9 cellular contexts compared by ENCODE assay signal in genomic region chr17:40557531-40558299, GRCh38. TPM values are rescaled to one million over a fixed set of nuclear protein-coding genes. Genes with fewer than 3 reads are reported as not detected.
DNase-seq lines count a peak whose midpoint lies in the region; ATAC-seq lines count a peak whose summit lies in the region.
"Had no signal": no experiment of that assay in that cellular context is flagged by ENCODE, and none has a peak within 500 bp of the region (broad histone marks: within the 10 kb centered on the region; RNA-seq: fewer than 3 reads in every experiment).

No MANE protein-coding gene starts in this region.

- H3K4me3 Mint-ChIP-seq in activated T-cell treated with anti-CD3 and anti-CD28 coated beads, Interleukin-2, amount 50 U/mL, for 72 hours: peak overlapping the region; percentile 60 to 90
- H3K4me3 Mint-ChIP-seq in activated T-cell treated with anti-CD3 and anti-CD28 coated beads, Interleukin-2, amount 50 U/mL, for 4 hours: no peak overlapping the region
- no peak overlapping the region for H3K4me3 Mint-ChIP-seq in central memory CD8-positive, alpha-beta T cell

- peak overlapping the region; percentile 87 for H3K27ac Mint-ChIP-seq in activated T-cell treated with anti-CD3 and anti-CD28 coated beads, Interleukin-2, amount 50 U/mL, for 72 hours
- peak overlapping the region; percentile 51 for H3K27ac Mint-ChIP-seq in central memory CD8-positive, alpha-beta T cell (ENCODE audit: low read depth)

- H3K4me1 Mint-ChIP-seq in activated T-cell treated with anti-CD3 and anti-CD28 coated beads, Interleukin-2, amount 50 U/mL, for 72 hours (ENCODE audit: low read depth): peaks cover 91% of the 10 kb centered on the region
- peaks cover 94% of the 10 kb centered on the region for H3K4me1 Mint-ChIP-seq in activated T-cell treated with anti-CD3 and anti-CD28 coated beads, Interleukin-2, amount 50 U/mL, for 4 hours (ENCODE audit: low read depth)
- peaks cover 59% of the 10 kb centered on the region for H3K4me1 Mint-ChIP-seq in central memory CD8-positive, alpha-beta T cell

- H3K27me3 Mint-ChIP-seq in activated T-cell treated with anti-CD3 and anti-CD28 coated beads, Interleukin-2, amount 50 U/mL, for 72 hours (ENCODE audit: low read depth): no peaks in the 10 kb centered on the region
- H3K27me3 Mint-ChIP-seq in activated T-cell treated with anti-CD3 and anti-CD28 coated beads, Interleukin-2, amount 50 U/mL, for 4 hours (ENCODE audit: low read depth): no peaks in the 10 kb centered on the region
- H3K27me3 Mint-ChIP-seq in central memory CD8-positive, alpha-beta T cell: no peaks in the 10 kb centered on the region

- peaks cover 38 to 75% of the 10 kb centered on the region in 2 donors for H3K36me3 Mint-ChIP-seq in activated T-cell treated with anti-CD3 and anti-CD28 coated beads, Interleukin-2, amount 50 U/mL, for 72 hours (ENCODE audit: insufficient read depth in 2 of 2)
- H3K36me3 Mint-ChIP-seq in activated T-cell treated with anti-CD3 and anti-CD28 coated beads, Interleukin-2, amount 50 U/mL, for 4 hours (ENCODE audit: insufficient read depth): peaks cover 70% of the 10 kb centered on the region
- H3K36me3 Mint-ChIP-seq in central memory CD8-positive, alpha-beta T cell (ENCODE audit: insufficient read depth): peaks cover 72% of the 10 kb centered on the region

- H3K9me3 Mint-ChIP-seq in activated T-cell treated with anti-CD3 and anti-CD28 coated beads, Interleukin-2, amount 50 U/mL, for 72 hours: no peaks in the 10 kb centered on the region
- H3K9me3 Mint-ChIP-seq in activated T-cell treated with anti-CD3 and anti-CD28 coated beads, Interleukin-2, amount 50 U/mL, for 4 hours: no peaks in the 10 kb centered on the region
- H3K9me3 Mint-ChIP-seq in central memory CD8-positive, alpha-beta T cell: no peaks in the 10 kb centered on the region

- DNase-seq in activated T-cell treated with anti-CD3 and anti-CD28 coated beads, Interleukin-2, amount 50 U/mL, for 72 hours: no peak
- DNase-seq in activated T-cell treated with anti-CD3 and anti-CD28 coated beads, Interleukin-2, amount 50 U/mL, for 4 hours: no peak
- DNase-seq in central memory CD8-positive, alpha-beta T cell (ENCODE audit: low spot score in 2 of 2): no peak
- DNase-seq in mucosa of gallbladder (ENCODE audit: low spot score) (peak; percentile 9), ureter (ENCODE audit: low spot score) (peak; percentile 49), NAMALWA (ENCODE audit: low spot score) (no peak), hypothalamus (lab: John Stamatoyannopoulos, UW) (no peak)
- no peak for DNase-seq in effector CD4-positive, alpha-beta T cell
- DNase-seq: stimulated activated CD4-positive, alpha-beta T cell treated with anti-CD3 and anti-CD28 coated beads, Interleukin-4, amount 100 ng/mL, for 4 hours had no signal

- ATAC-seq in activated T-cell treated with anti-CD3 and anti-CD28 coated beads, Interleukin-2, amount 50 U/mL, for 72 hours (replicated peaks in 1 of 2): no peak
- no peak for ATAC-seq in activated T-cell treated with anti-CD3 and anti-CD28 coated beads, Interleukin-2, amount 50 U/mL, for 4 hours
- no peak for ATAC-seq in central memory CD8-positive, alpha-beta T cell (replicated peaks; ENCODE audit: extremely low read depth, poor library complexity, severe bottlenecking)

RNA-seq across cellular contexts. Expression of gene CCR7, which starts 7.6 kb away (rescaled TPM):
- 100 to 1,000 TPM; 311 to 371 TPM for total RNA-seq in activated T-cell treated with anti-CD3 and anti-CD28 coated beads, Interleukin-2, amount 50 U/mL, for 72 hours
- 100 to 1,000 TPM in 2 of 3 donors, 10 to 100 TPM in 1; 77.3 to 109 (median 108) TPM for total RNA-seq in activated T-cell treated with anti-CD3 and anti-CD28 coated beads, Interleukin-2, amount 50 U/mL, for 4 hours
- total RNA-seq in mucosa of gallbladder (1.3 TPM), ureter (0.57 TPM)

RNA-seq across cellular contexts. Expression of gene TNS4, which starts 56.3 kb away (rescaled TPM):
- total RNA-seq in activated T-cell treated with anti-CD3 and anti-CD28 coated beads, Interleukin-2, amount 50 U/mL, for 72 hours: 10 to 100 TPM in 1 of 2 donors, 1 to 10 TPM in 1; 9.9 to 10.6 TPM
- 1 to 10 TPM; 3.9 to 4.7 (median 4.1) TPM for total RNA-seq in activated T-cell treated with anti-CD3 and anti-CD28 coated beads, Interleukin-2, amount 50 U/mL, for 4 hours
- total RNA-seq in mucosa of gallbladder (0.23 TPM), ureter (53.1 TPM)

Comparison
In these comparisons a context has a peak if more than half of its experiments do, and no peak if none do; other contexts are left out.
1. H3K4me3 Mint-ChIP-seq: peak in activated T-cell treated with anti-CD3 and anti-CD28 coated beads, Interleukin-2, amount 50 U/mL, for 72 hours (2 of 2); none in activated T-cell treated with anti-CD3 and anti-CD28 coated beads, Interleukin-2, amount 50 U/mL, for 4 hours (single experiment) and central memory CD8-positive, alpha-beta T cell (single experiment).
2. DNase-seq: peak in mucosa of gallbladder (single experiment) and ureter (single experiment); none in activated T-cell treated with anti-CD3 and anti-CD28 coated beads, Interleukin-2, amount 50 U/mL, for 72 hours (0 of 2), activated T-cell treated with anti-CD3 and anti-CD28 coated beads, Interleukin-2, amount 50 U/mL, for 4 hours (single experiment), central memory CD8-positive, alpha-beta T cell (0 of 2), effector CD4-positive, alpha-beta T cell (single experiment), NAMALWA (single experiment) and hypothalamus (0 of 51).
3. RNA of gene CCR7, which starts 7.6 kb away (total RNA-seq): 311 to 371 TPM in activated T-cell treated with anti-CD3 and anti-CD28 coated beads, Interleukin-2, amount 50 U/mL, for 72 hours and 77.3 to 109 TPM in activated T-cell treated with anti-CD3 and anti-CD28 coated beads, Interleukin-2, amount 50 U/mL, for 4 hours; 1.3 TPM in mucosa of gallbladder (single experiment) and 0.57 TPM in ureter (single experiment); every median in the first group is over 10 times any median in the second.